8 cellular contexts compared by ENCODE assay signal in the genomic region with DNA sequence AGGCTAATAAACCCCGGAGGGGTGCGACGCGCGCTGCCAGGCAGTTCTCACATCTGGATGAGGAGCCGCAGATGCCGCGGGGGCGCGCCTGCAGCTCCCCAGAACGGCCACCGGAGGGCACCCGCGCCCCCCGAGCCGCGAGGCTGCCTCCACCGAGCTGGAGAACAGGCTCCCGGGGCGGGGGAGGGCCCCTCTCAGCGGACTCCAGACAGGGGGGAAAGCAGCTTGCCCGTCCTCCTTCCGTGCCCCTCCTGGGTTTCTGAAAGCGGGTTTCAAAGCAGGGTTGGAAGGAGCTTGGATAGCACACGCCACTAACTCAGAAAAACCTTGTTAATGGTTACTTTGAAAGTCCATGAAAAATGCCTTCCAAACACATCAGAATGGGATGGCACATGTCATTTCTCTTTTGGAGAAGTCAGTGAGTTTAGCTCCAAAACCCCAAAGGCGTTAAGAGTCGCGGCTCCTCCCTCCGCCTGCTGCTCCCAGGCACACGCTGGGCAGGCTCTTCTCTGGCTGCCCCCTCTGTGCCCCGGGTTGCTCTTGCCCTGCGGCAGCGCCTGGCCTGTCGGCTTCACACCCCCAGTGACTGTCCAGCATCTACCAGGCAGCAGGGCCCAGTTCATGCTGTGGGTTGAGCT.
A peak's percentile ranks its signal among the peaks of the same experiment; 100 is the strongest.
DNase-seq lines count a peak whose midpoint lies in the region; ATAC-seq and TF ChIP-seq lines count a peak whose summit lies in the region.

No MANE protein-coding gene starts in this region.

- DNase-seq in CD1c-positive myeloid dendritic cell (ENCODE audit: extremely low spot score) (peak; percentile 62), PC-9 (peak in 1 of 2 experiments; percentile 37), dermis blood vessel endothelial cell (peak; percentile 71), midbrain (lab: John Stamatoyannopoulos, UW) (peak; percentile 65), upper lobe of right lung (peak; percentile 76)

- H3K9me3 ChIP-seq in PC-9 (ENCODE audit: insufficient read depth, low read depth) (no peaks in the 10 kb centered on the region), upper lobe of right lung (no peaks in the 10 kb centered on the region)

- peak; percentile 77 for ATAC-seq in GM18861 (IDR thresholded peaks at IDR 0.05; ENCODE audit: unreplicated experiment)
- ATAC-seq in HG03103 (IDR thresholded peaks at IDR 0.05; ENCODE audit: low read depth, unreplicated experiment): peak; percentile 74
- ATAC-seq in upper lobe of right lung: peak; percentile 78
- no peak for ATAC-seq in GM18520 (IDR thresholded peaks at IDR 0.05; ENCODE audit: unreplicated experiment)

- no peak overlapping the region for H3K4me3 ChIP-seq in PC-9
- no peak overlapping the region for H3K4me3 ChIP-seq in upper lobe of right lung

- H3K79me2 ChIP-seq in PC-9 (ENCODE audit: low read depth): no peaks in the 10 kb centered on the region

- H3K27ac ChIP-seq in PC-9: no peak overlapping the region
- H3K27ac ChIP-seq in upper lobe of right lung: no peak overlapping the region

- TF ChIP-seq CTCF in PC-9 (conservative IDR thresholded peaks at IDR 0.05) (peak; percentile 77), upper lobe of right lung (IDR thresholded peaks at IDR 0.05) (peak; percentile 79)

- H3K4me2 ChIP-seq in PC-9: no peak overlapping the region

- no peaks in the 10 kb centered on the region for H4K20me1 ChIP-seq in PC-9 (ENCODE audit: insufficient read depth)

- intact Hi-C loops in PC-9 (cut with micrococcal nuclease; ENCODE audit: unreplicated experiment) (no loop called here), upper lobe of right lung (cut with DNase I) (no loop called here)

- CTCF ChIA-PET in PC-9 (lab: Charles Lee): no interaction called here

- H3K27me3 ChIP-seq in PC-9 (ENCODE audit: insufficient read depth, low read depth): peaks cover 55% of the 10 kb centered on the region
- H3K27me3 ChIP-seq in upper lobe of right lung: peaks cover 39% of the 10 kb centered on the region

- H3K9me2 ChIP-seq in PC-9 (ENCODE audit: insufficient read depth): no peaks in the 10 kb centered on the region

- no TSS peak for BruUV-seq in PC-9 (replicated peaks; lab: Mats Ljungman, UMichigan)

- no peaks in the 10 kb centered on the region for H3F3A ChIP-seq in PC-9 (ENCODE audit: insufficient read depth, low read depth)

- no peaks in the 10 kb centered on the region for H3K4me1 ChIP-seq in PC-9 (replicated peaks; ENCODE audit: insufficient read depth)
- no peaks in the 10 kb centered on the region for H3K4me1 ChIP-seq in upper lobe of right lung

- no peak overlapping the region for H2AFZ ChIP-seq in PC-9

- POLR2A ChIA-PET in PC-9 (lab: Charles Lee; ENCODE audit: unreplicated experiment): interaction anchor here (0.5 kb wide), 1 partner anchor 848 kb away, joined by 4 read pairs; no protein-coding TSS in a partner anchor

- H3K36me3 ChIP-seq in PC-9 (ENCODE audit: low read depth): no peaks in the 10 kb centered on the region
- H3K36me3 ChIP-seq in upper lobe of right lung: no peaks in the 10 kb centered on the region
